12 cellular contexts compared by ENCODE assay signal in genomic region chr16:31092330-31092729, GRCh38. TPM values are rescaled to one million over a fixed set of nuclear protein-coding genes. Genes with fewer than 3 reads are reported as not detected.
DNase-seq lines count a peak whose midpoint lies in the region; ATAC-seq and TF ChIP-seq lines count a peak whose summit lies in the region.
"Had no signal": no experiment of that assay in that cellular context is flagged by ENCODE, and none has a peak within 500 bp of the region (broad histone marks: within the 10 kb centered on the region; RNA-seq: fewer than 3 reads in every experiment).

No MANE protein-coding gene starts in this region.

- H3K14ac ChIP-seq in mesenchymal stem cell (ENCODE audit: low read length in 2 of 2) = no peak overlapping the region

- H3K4me1 ChIP-seq in mesenchymal stem cell (ENCODE audit: control insufficient read depth, insufficient read depth, low read depth, low read length) = peaks cover 35% of the 10 kb centered on the region
- H3K4me1 ChIP-seq: prostate gland had no signal

- BruUV-seq in Calu3 (replicated peaks; lab: Mats Ljungman, UMichigan) = TSS peak; percentile 40

- no peaks in the 10 kb centered on the region for H3K27me3 ChIP-seq in mesenchymal stem cell (ENCODE audit: control insufficient read depth in 1 of 2, insufficient read depth in 1 of 2, low read length in 2 of 2)

- CTCF ChIA-PET in Calu3 (lab: Charles Lee) (interaction anchor here (0.6 to 2.7 kb wide), 4 partner anchors 9 to 50 kb away, joined by 3 to 16 read pairs (median 9); partner anchors contain the start of gene PRSS8), activated B cell treated with CpG ODN at 0.5 μM for 24 hours (lab: Charles Lee) (no interaction called here)

- ATAC-seq in activated B cell treated with CpG ODN at 0.5 μM for 24 hours (ENCODE audit: low read depth) = no peak
- ATAC-seq in GM18498 (IDR thresholded peaks at IDR 0.05; ENCODE audit: unreplicated experiment) = no peak
- no peak for ATAC-seq in HG03565 (IDR thresholded peaks at IDR 0.05; ENCODE audit: unreplicated experiment)
- no peak for ATAC-seq in GM18505 (IDR thresholded peaks at IDR 0.05; ENCODE audit: unreplicated experiment)
- ATAC-seq: activated CD8-positive, alpha-beta memory T cell treated with anti-CD3 and anti-CD28 coated beads, Interleukin-2, amount 10 ng/mL, durations not matched to agents 7 days and 5 days had no signal

- TF ChIP-seq POLR2A in GM18505 (IDR thresholded peaks at IDR 0.05; ENCODE audit: borderline replicate concordance, extremely low read depth, insufficient read depth, insufficient read length) = no peak

- H2BK15ac ChIP-seq in mesenchymal stem cell (ENCODE audit: low read depth, poor library complexity, severe bottlenecking) = no peak overlapping the region

- no peak overlapping the region for H2AFZ ChIP-seq in mesenchymal stem cell (ENCODE audit: low read depth, low read length)

- no peak overlapping the region for H2BK5ac ChIP-seq in mesenchymal stem cell (ENCODE audit: low read depth, low read length, poor library complexity, severe bottlenecking)

- no peak overlapping the region for H2BK12ac ChIP-seq in mesenchymal stem cell (ENCODE audit: low read length in 2 of 2)

- H3K23ac ChIP-seq in mesenchymal stem cell (ENCODE audit: low read length in 2 of 2) = no peak overlapping the region

- H3K4me1 Mint-ChIP-seq in Calu3 (ENCODE audit: low read depth, unreplicated experiment) (peaks cover 12% of the 10 kb centered on the region), activated B cell treated with CpG ODN at 0.5 μM for 24 hours (peaks cover 25% of the 10 kb centered on the region)

- H3K9me3 Mint-ChIP-seq in Calu3 (ENCODE audit: low read depth, unreplicated experiment) (peaks cover 3% of the 10 kb centered on the region), activated B cell treated with CpG ODN at 0.5 μM for 24 hours (no peaks in the 10 kb centered on the region)

- H3K27me3 Mint-ChIP-seq in Calu3 (ENCODE audit: unreplicated experiment) = no peaks in the 10 kb centered on the region
- no peaks in the 10 kb centered on the region for H3K27me3 Mint-ChIP-seq in activated B cell treated with CpG ODN at 0.5 μM for 24 hours
- H3K27me3 Mint-ChIP-seq: activated CD8-positive, alpha-beta memory T cell treated with anti-CD3 and anti-CD28 coated beads, Interleukin-2, amount 10 ng/mL, durations not matched to agents 7 days and 5 days had no signal

- H2BK120ac ChIP-seq in mesenchymal stem cell (ENCODE audit: low read depth, low read length) = no peak overlapping the region

- H3K79me1 ChIP-seq in mesenchymal stem cell (replicated peaks; ENCODE audit: low read length, poor library complexity, severe bottlenecking) = peaks cover 24% of the 10 kb centered on the region

- no peak overlapping the region for H3K27ac ChIP-seq in mesenchymal stem cell (ENCODE audit: low read length, poor library complexity, severe bottlenecking)
- H3K27ac ChIP-seq: prostate gland had no signal

- H3K4me3 ChIP-seq in AG09309 (ENCODE audit: control insufficient read depth, low read depth, low read length) (no peak overlapping the region), mesenchymal stem cell (ENCODE audit: insufficient read depth in 1 of 2, low read depth in 1 of 2, low read length in 2 of 2) (no peak overlapping the region)
- H3K4me3 ChIP-seq: lung, prostate gland had no signal

- POLR2A ChIA-PET in activated B cell treated with CpG ODN at 0.5 μM for 24 hours (lab: Charles Lee) = interaction anchor here (1.0 to 4.6 kb wide), 6 partner anchors 16 to 88 kb away, joined by 3 to 39 read pairs (median 7); partner anchors contain the start of genes FUS, KAT8, ZNF646 and ZNF668

- no peak overlapping the region for H3K27ac Mint-ChIP-seq in Calu3 (ENCODE audit: unreplicated experiment)
- peak overlapping the region; percentile 19 for H3K27ac Mint-ChIP-seq in activated B cell treated with CpG ODN at 0.5 μM for 24 hours
- H3K27ac Mint-ChIP-seq: activated CD8-positive, alpha-beta memory T cell treated with anti-CD3 and anti-CD28 coated beads, Interleukin-2, amount 10 ng/mL, durations not matched to agents 7 days and 5 days had no signal

- H3K9ac ChIP-seq in mesenchymal stem cell (ENCODE audit: low read length) = peak overlapping the region; percentile 58

- peaks cover 38 to 44% of the 10 kb centered on the region in 2 experiments for H3K36me3 ChIP-seq in mesenchymal stem cell (ENCODE audit: control insufficient read depth in 1 of 2, insufficient read depth in 2 of 2, low read depth in 1 of 2, low read length in 2 of 2)

- H3K36me3 Mint-ChIP-seq in Calu3 (ENCODE audit: insufficient read depth, unreplicated experiment) = peaks cover 46% of the 10 kb centered on the region
- peaks cover 19% of the 10 kb centered on the region for H3K36me3 Mint-ChIP-seq in activated B cell treated with CpG ODN at 0.5 μM for 24 hours (ENCODE audit: low read depth)

- DNase-seq in AG09309 (ENCODE audit: low read depth) = peak; percentile 42
- no peak for DNase-seq in Calu3
- DNase-seq in activated B cell treated with CpG ODN at 0.5 μM for 24 hours = no peak
- no peak for DNase-seq in mesenchymal stem cell
- no peak for DNase-seq in stimulated activated CD4-positive, alpha-beta T cell treated with anti-CD3 and anti-CD28 coated beads, Interleukin-1b, Interleukin-23, amount 100 ng/mL, for 48 hours
- DNase-seq: stimulated activated naive CD4-positive, alpha-beta T cell treated with Interleukin-2 at 50 U/mL for 16 hours had no signal

- H3K9me3 ChIP-seq in mesenchymal stem cell (ENCODE audit: control insufficient read depth, low read length) = no peaks in the 10 kb centered on the region
- H3K9me3 ChIP-seq: prostate gland had no signal

- no peak overlapping the region for H3K4me3 Mint-ChIP-seq in Calu3 (ENCODE audit: low read depth, unreplicated experiment)
- H3K4me3 Mint-ChIP-seq in activated B cell treated with CpG ODN at 0.5 μM for 24 hours = no peak overlapping the region
- H3K4me3 Mint-ChIP-seq: activated CD8-positive, alpha-beta memory T cell treated with anti-CD3 and anti-CD28 coated beads, Interleukin-2, amount 10 ng/mL, durations not matched to agents 7 days and 5 days had no signal

- peak overlapping the region; percentile 39 for H2AK5ac ChIP-seq in mesenchymal stem cell (ENCODE audit: low read length, severe bottlenecking)

- no peak overlapping the region for H4K91ac ChIP-seq in mesenchymal stem cell (ENCODE audit: low read length)

- H4K8ac ChIP-seq in mesenchymal stem cell (ENCODE audit: low read length) = no peak overlapping the region

- H3K4me2 ChIP-seq in mesenchymal stem cell (ENCODE audit: low read length, poor library complexity, severe bottlenecking) = no peak overlapping the region

- 98% methylated on average over 5 of the region's 5 CpGs for WGBS in mesenchymal stem cell

- H3K4ac ChIP-seq in mesenchymal stem cell (ENCODE audit: low read depth in 1 of 2, low read length in 2 of 2) = no peak overlapping the region

- no peak for TF ChIP-seq CTCF in AG09309 (IDR thresholded peaks at IDR 0.05; ENCODE audit: control insufficient read depth, insufficient read depth, low read depth, low read length, missing control alignments)
- TF ChIP-seq CTCF in Calu3 (IDR thresholded peaks at IDR 0.05; ENCODE audit: unreplicated experiment) = no peak
- no peak for TF ChIP-seq CTCF in activated B cell treated with CpG ODN at 0.5 μM for 24 hours (IDR thresholded peaks at IDR 0.05)

- H3K18ac ChIP-seq in mesenchymal stem cell (ENCODE audit: low read depth in 1 of 2, low read length in 2 of 2) = no peak overlapping the region

- intact Hi-C loops in Calu3 (cut with micrococcal nuclease; ENCODE audit: unreplicated experiment) = no loop called here
- intact Hi-C loops in activated B cell treated with CpG ODN at 0.5 μM for 24 hours (cut with micrococcal nuclease) = no loop called here

RNA-seq across cellular contexts. Expression of gene VKORC1, which starts 2.3 kb away (rescaled TPM):
- total RNA-seq in Calu3 (2022) (80.1 and 86.8 TPM in 2 replicates), activated B cell treated with CpG ODN at 0.5 μM for 24 hours (38.7 and 41.9 TPM in 2 replicates)
- polyA plus RNA-seq in mesenchymal stem cell (2013, experiment 1 of 2) = 237 TPM
- polyA plus RNA-seq in mesenchymal stem cell (2013, experiment 2 of 2) = 255 TPM

RNA-seq across cellular contexts. Expression of gene PRSS53, which starts 3.6 kb away (rescaled TPM):
- total RNA-seq in Calu3 (2022) (4.6 and 7.0 TPM in 2 replicates), activated B cell treated with CpG ODN at 0.5 μM for 24 hours (5.1 and 5.5 TPM in 2 replicates)
- 2.1 TPM for polyA plus RNA-seq in mesenchymal stem cell (2013, experiment 1 of 2)
- polyA plus RNA-seq in mesenchymal stem cell (2013, experiment 2 of 2) = 2.1 TPM

RNA-seq across cellular contexts. Expression of gene BCKDK, which starts 15.9 kb away (rescaled TPM):
- total RNA-seq in Calu3 (2022) (49.3 and 52.0 TPM in 2 replicates), activated B cell treated with CpG ODN at 0.5 μM for 24 hours (24.8 and 27.3 TPM in 2 replicates)
- 43.8 TPM for polyA plus RNA-seq in mesenchymal stem cell (2013, experiment 1 of 2)
- 43.8 TPM for polyA plus RNA-seq in mesenchymal stem cell (2013, experiment 2 of 2)

RNA-seq across cellular contexts. Expression of gene ZNF646, which starts 18.1 kb away (rescaled TPM):
- 34.4 and 34.9 TPM in 2 replicates for total RNA-seq in Calu3 (2022)
- total RNA-seq in activated B cell treated with CpG ODN at 0.5 μM for 24 hours = 32.4 and 32.5 TPM in 2 replicates
- polyA plus RNA-seq in mesenchymal stem cell (2013, experiment 1 of 2) = 6.5 TPM
- polyA plus RNA-seq in mesenchymal stem cell (2013, experiment 2 of 2) = 5.2 TPM

RNA-seq across cellular contexts. Expression of gene ZNF668, which starts 18.3 kb away (rescaled TPM):
- 12.5 and 13.0 TPM in 2 replicates for total RNA-seq in Calu3 (2022)
- 8.3 and 10.1 TPM in 2 replicates for total RNA-seq in activated B cell treated with CpG ODN at 0.5 μM for 24 hours
- polyA plus RNA-seq in mesenchymal stem cell (2013, experiment 1 of 2) = 11.3 TPM
- polyA plus RNA-seq in mesenchymal stem cell (2013, experiment 2 of 2) = 12.2 TPM
